8 cellular contexts compared by ENCODE assay signal in genomic region chr1:93908394-93909145, GRCh38. TPM values are rescaled to one million over a fixed set of nuclear protein-coding genes. Genes with fewer than 3 reads are reported as not detected.
DNase-seq lines count a peak whose midpoint lies in the region; ATAC-seq, FAIRE-seq and TF ChIP-seq lines count a peak whose summit lies in the region.

No MANE protein-coding gene starts in this region.

- H3K36me3 ChIP-seq in CD4-positive, alpha-beta memory T cell (ENCODE audit: insufficient read depth, low read length): no peaks in the 10 kb centered on the region
- H3K36me3 ChIP-seq in body of pancreas (replicated peaks in 1 of 2; ENCODE audit: insufficient read depth in 1 of 2, low read depth in 2 of 2) (no peaks in the 10 kb centered on the region), keratinocyte (ENCODE audit: control insufficient read depth in 2 of 2, extremely low read depth in 1 of 2, insufficient read depth in 2 of 2, low read length in 2 of 2) (no peaks in the 10 kb centered on the region)

- CTCF ChIA-PET in CD4-positive, alpha-beta memory T cell (lab: Charles Lee; ENCODE audit: partially characterized antibody): interaction anchor here (0.6 to 2.6 kb wide), 11 partner anchors 11 to 279 kb away, joined by 3 to 31 read pairs (median 5); partner anchors contain the start of gene DNTTIP2

- WGBS in body of pancreas, 2 donors: 0 to 1% methylated on average over 25 to 48 of the region's 49 CpGs

- TF ChIP-seq CTCF in body of pancreas (IDR thresholded peaks at IDR 0.05) (no peak), keratinocyte (optimal IDR thresholded peaks at IDR 0.05 in 1 of 3, IDR thresholded peaks at IDR 0.05 in 1 of 3, conservative IDR thresholded peaks at IDR 0.05 in 1 of 3; ENCODE audit: extremely low read depth in 1 of 3, insufficient read depth in 2 of 3, low read length in 3 of 3) (no peak)

- H3K4me2 ChIP-seq in keratinocyte (ENCODE audit: control insufficient read depth, extremely low read depth, insufficient read depth, low read depth, low read length): peak overlapping the region; percentile 92

- H3K27ac ChIP-seq in CD4-positive, alpha-beta memory T cell (ENCODE audit: low read depth, low read length): peak overlapping the region; percentile 61
- H3K27ac ChIP-seq in body of pancreas (peak overlapping the region; percentile 66 to 93 (median 90)), keratinocyte (ENCODE audit: control insufficient read depth, insufficient read depth, low read length) (peak overlapping the region; percentile 69)

- peak; percentile 59 to 67 (median 66) for DNase-seq in CD4-positive, alpha-beta memory T cell
- peak; percentile 54 to 71 (median 62) for DNase-seq in body of pancreas
- no peak for DNase-seq in keratinocyte (ENCODE audit: low read depth, low spot score)
- peak; percentile 1 to 4 for DNase-seq in stimulated activated CD4-positive, alpha-beta T cell treated with anti-CD3 and anti-CD28 coated beads, Interleukin-1b, Interleukin-23, amount 100 ng/mL, for 1 hour (ENCODE audit: low read depth in 2 of 2)
- no peak for DNase-seq in GOT3 (lab: John Stamatoyannopoulos, UW)

- FAIRE-seq in keratinocyte (lab: Jason Lieb, UNC): no peak

- H3K4me1 Mint-ChIP-seq in CD4-positive, alpha-beta memory T cell: peaks cover 38 to 48% (median 41%) of the 10 kb centered on the region in 4 donors
- H3K4me1 Mint-ChIP-seq in T-helper 1 cell treated with Interleukin-12 subunit alpha and Interleukin-12 subunit beta and Interleukin-4 antibody, amounts not matched to agents 30 μg/mL and 1 μg/mL, for 36 hours (ENCODE audit: low read depth): peaks cover 38% of the 10 kb centered on the region

- peaks cover 0 to 4% of the 10 kb centered on the region in 2 donors for H3K36me3 Mint-ChIP-seq in CD4-positive, alpha-beta memory T cell
- peaks cover 11% of the 10 kb centered on the region for H3K36me3 Mint-ChIP-seq in T-helper 1 cell treated with Interleukin-12 subunit alpha and Interleukin-12 subunit beta and Interleukin-4 antibody, amounts not matched to agents 30 μg/mL and 1 μg/mL, for 36 hours (ENCODE audit: low read depth)

- peaks cover 0 to 2% of the 10 kb centered on the region in 2 donors for H3K27me3 Mint-ChIP-seq in CD4-positive, alpha-beta memory T cell
- peaks cover 21% of the 10 kb centered on the region for H3K27me3 Mint-ChIP-seq in T-helper 1 cell treated with Interleukin-12 subunit alpha and Interleukin-12 subunit beta and Interleukin-4 antibody, amounts not matched to agents 30 μg/mL and 1 μg/mL, for 36 hours (ENCODE audit: low read depth)

- no peak for TF ChIP-seq POLR2A in body of pancreas (IDR thresholded peaks at IDR 0.05)

- no peaks in the 10 kb centered on the region for H3K27me3 ChIP-seq in CD4-positive, alpha-beta memory T cell (ENCODE audit: insufficient read depth, low read length)
- H3K27me3 ChIP-seq in body of pancreas (no peaks in the 10 kb centered on the region), keratinocyte (ENCODE audit: control insufficient read depth, extremely low read depth, insufficient read depth, low read length) (no peaks in the 10 kb centered on the region)

- peak overlapping the region; percentile 85 to 99 (median 92) for H3K4me3 Mint-ChIP-seq in CD4-positive, alpha-beta memory T cell
- peak overlapping the region; percentile 97 for H3K4me3 Mint-ChIP-seq in T-helper 1 cell treated with Interleukin-12 subunit alpha and Interleukin-12 subunit beta and Interleukin-4 antibody, amounts not matched to agents 30 μg/mL and 1 μg/mL, for 36 hours

- intact Hi-C loops in CD4-positive, alpha-beta memory T cell (cut with micrococcal nuclease): loop anchor here (1.0 to 10.0 kb wide), 10 partner anchors 29 to 1164 kb away; partner anchors contain the start of genes ABCD3, ALG14, CCDC18 and DNTTIP2
- intact Hi-C loops in body of pancreas (cut with DNase I): no loop called here

- peak overlapping the region; percentile 53 to 67 for H3K4me3 ChIP-seq in CD4-positive, alpha-beta memory T cell (ENCODE audit: low read length in 2 of 2)
- H3K4me3 ChIP-seq in body of pancreas (peak overlapping the region; percentile 6 to 77), keratinocyte (ENCODE audit: control insufficient read depth in 2 of 3, extremely low read depth in 1 of 3, insufficient read depth in 2 of 3, low read depth in 1 of 3, low read length in 3 of 3) (peak overlapping the region; percentile 80 to 86 (median 83))

- H3K79me2 ChIP-seq in keratinocyte (ENCODE audit: control insufficient read depth, insufficient read depth, low read length): peaks cover 52% of the 10 kb centered on the region

- ATAC-seq in GM19438 (IDR thresholded peaks at IDR 0.05; ENCODE audit: low read depth, unreplicated experiment) (peak; percentile 40), HG03469 (IDR thresholded peaks at IDR 0.05; ENCODE audit: unreplicated experiment) (peak; percentile 27), body of pancreas (peak; percentile 52)

- H3K9me3 Mint-ChIP-seq in CD4-positive, alpha-beta memory T cell: no peaks in the 10 kb centered on the region
- H3K9me3 Mint-ChIP-seq in T-helper 1 cell treated with Interleukin-12 subunit alpha and Interleukin-12 subunit beta and Interleukin-4 antibody, amounts not matched to agents 30 μg/mL and 1 μg/mL, for 36 hours: peaks cover 6% of the 10 kb centered on the region

- dilution Hi-C loops in keratinocyte (cut with MboI; ENCODE audit: extremely low pct_ligation_motif_present, low sequenced_read_pairs): no loop called here

- H3K9ac ChIP-seq in keratinocyte (ENCODE audit: control insufficient read depth, extremely low read depth, insufficient read depth, low read length): peak overlapping the region; percentile 81

- H3K27ac Mint-ChIP-seq in CD4-positive, alpha-beta memory T cell: peak overlapping the region; percentile 83 to 98 (median 91)
- peak overlapping the region; percentile 93 for H3K27ac Mint-ChIP-seq in T-helper 1 cell treated with Interleukin-12 subunit alpha and Interleukin-12 subunit beta and Interleukin-4 antibody, amounts not matched to agents 30 μg/mL and 1 μg/mL, for 36 hours

- peaks cover 45% of the 10 kb centered on the region for H3K4me1 ChIP-seq in CD4-positive, alpha-beta memory T cell (ENCODE audit: insufficient read depth, low read length)
- H3K4me1 ChIP-seq in body of pancreas: peaks cover 26% of the 10 kb centered on the region
- H3K4me1 ChIP-seq in keratinocyte (ENCODE audit: control insufficient read depth, extremely low read depth, insufficient read depth, low read length): peaks cover 16% of the 10 kb centered on the region

- no peak overlapping the region for H2AFZ ChIP-seq in keratinocyte (ENCODE audit: control insufficient read depth, low read length)

- H4K20me1 ChIP-seq in keratinocyte (ENCODE audit: control insufficient read depth, extremely low read depth, insufficient read depth, low read length): no peaks in the 10 kb centered on the region

- H3K9me3 ChIP-seq in CD4-positive, alpha-beta memory T cell (ENCODE audit: control insufficient read depth in 1 of 2, low read length in 2 of 2): no peaks in the 10 kb centered on the region
- H3K9me3 ChIP-seq in body of pancreas (no peaks in the 10 kb centered on the region), keratinocyte (ENCODE audit: control insufficient read depth, low read depth, low read length) (no peaks in the 10 kb centered on the region)

- H3K9me1 ChIP-seq in keratinocyte (ENCODE audit: control insufficient read depth, extremely low read depth, insufficient read depth, low read length): no peaks in the 10 kb centered on the region

- POLR2A ChIA-PET in CD4-positive, alpha-beta memory T cell (lab: Charles Lee; ENCODE audit: partially characterized antibody): interaction anchor here (0.9 to 3.9 kb wide), 10 partner anchors 24 to 829 kb away, joined by 3 to 78 read pairs (median 4); partner anchors contain the start of genes ABCD3, DNTTIP2, DR1 and MTF2

RNA-seq across cellular contexts. Expression of gene GCLM, which starts 0.7 kb away (rescaled TPM):
- total RNA-seq in CD4-positive, alpha-beta memory T cell: 10 to 100 TPM; 22.0 to 26.8 TPM
- polyA plus RNA-seq in CD4-positive, alpha-beta memory T cell: 10 to 100 TPM; 11.4 to 32.8 TPM
- total RNA-seq in body of pancreas: 1 to 10 TPM; 3.6 to 7.3 TPM
- polyA plus RNA-seq in keratinocyte: 17.9 to 44.1 TPM (median 41.8 TPM) in 3 replicates
- polyA plus RNA-seq in keratinocyte (2011; ENCODE audit: low read depth): 1.6 TPM
- polyA plus RNA-seq in keratinocyte (2011; cell fraction: cytosol; rRNA removed): 17.1 and 45.0 TPM in 2 replicates
- polyA plus RNA-seq in keratinocyte (2011; cell fraction: nucleus; rRNA removed): 28.6 and 30.9 TPM in 2 replicates
- polyA plus RNA-seq in keratinocyte (2012; ENCODE audit: low replicate concordance): 6.4 and 36.0 TPM in 2 replicates
- 4.6 to 19.0 TPM (median 12.2 TPM) in 3 replicates for polyA minus RNA-seq in keratinocyte
- 13.6 TPM for polyA minus RNA-seq in keratinocyte (2011; cell fraction: cytosol; rRNA and poly(A)+ RNA removed)
- 13.0 and 17.3 TPM in 2 replicates for polyA minus RNA-seq in keratinocyte (2011; cell fraction: nucleus; rRNA and poly(A)+ RNA removed)

RNA-seq across cellular contexts. Expression of gene DNTTIP2, which starts 29.6 kb away (rescaled TPM):
- 10 to 100 TPM; 71.4 to 75.4 TPM for total RNA-seq in CD4-positive, alpha-beta memory T cell
- polyA plus RNA-seq in CD4-positive, alpha-beta memory T cell: 10 to 100 TPM; 52.5 to 86.5 TPM
- total RNA-seq in body of pancreas: 1 to 10 TPM; 6.6 to 9.6 TPM
- polyA plus RNA-seq in keratinocyte: 28.0 to 46.2 TPM (median 32.7 TPM) in 3 replicates
- 133 TPM for polyA plus RNA-seq in keratinocyte (2011; ENCODE audit: low read depth)
- 19.4 and 39.1 TPM in 2 replicates for polyA plus RNA-seq in keratinocyte (2011; cell fraction: cytosol; rRNA removed)
- polyA plus RNA-seq in keratinocyte (2011; cell fraction: nucleus; rRNA removed): 30.8 and 44.9 TPM in 2 replicates
- 56.5 and 60.3 TPM in 2 replicates for polyA plus RNA-seq in keratinocyte (2012; ENCODE audit: low replicate concordance)
- 8.7 to 49.8 TPM (median 26.9 TPM) in 3 replicates for polyA minus RNA-seq in keratinocyte
- 10.4 TPM for polyA minus RNA-seq in keratinocyte (2011; cell fraction: cytosol; rRNA and poly(A)+ RNA removed)
- 13.2 and 54.1 TPM in 2 replicates for polyA minus RNA-seq in keratinocyte (2011; cell fraction: nucleus; rRNA and poly(A)+ RNA removed)

Comparison
In these comparisons a context has a peak if more than half of its experiments do, and no peak if none do; other contexts are left out.
1. DNase-seq: peak in CD4-positive, alpha-beta memory T cell (5 of 5), body of pancreas (4 of 4) and stimulated activated CD4-positive, alpha-beta T cell treated with anti-CD3 and anti-CD28 coated beads, Interleukin-1b, Interleukin-23, amount 100 ng/mL, for 1 hour (2 of 2); none in keratinocyte (single experiment) and GOT3 (single experiment).
2. RNA of gene DNTTIP2, which starts 29.6 kb away (total RNA-seq): 71.4 to 75.4 TPM in CD4-positive, alpha-beta memory T cell; 6.6 to 9.6 TPM in body of pancreas; every median in the first group is over 4 times any median in the second.
3. Peak in every context shown above with its lines, with median percentiles within 50 percentile points of each other: H3K27ac ChIP-seq, H3K4me3 ChIP-seq and ATAC-seq.